12 cellular contexts compared by ENCODE assay signal in the genomic region with DNA sequence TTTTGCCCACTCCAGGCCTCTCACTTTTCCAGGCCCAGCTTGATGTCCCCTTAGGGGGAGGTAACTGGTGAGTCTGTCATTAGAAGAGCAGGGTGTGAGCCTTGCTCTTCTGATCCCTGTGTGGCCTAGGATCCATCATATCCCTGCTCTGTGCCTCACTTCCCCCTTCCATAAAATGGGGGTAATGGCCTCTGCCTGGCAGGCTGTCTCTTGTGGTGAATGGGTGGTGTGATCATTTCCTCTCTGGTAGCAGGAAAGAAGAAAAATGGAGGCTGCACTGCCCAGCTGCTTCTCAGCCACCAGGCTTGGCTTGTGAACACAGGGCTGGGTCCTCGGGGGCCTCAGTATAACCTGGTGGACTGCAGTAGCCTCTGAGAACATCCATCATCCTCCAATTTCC. TPM values are rescaled to one million over a fixed set of nuclear protein-coding genes. Genes with fewer than 3 reads are reported as not detected.
A peak's percentile ranks its signal among the peaks of the same experiment; 100 is the strongest.
DNase-seq lines count a peak whose midpoint lies in the region; ATAC-seq and TF ChIP-seq lines count a peak whose summit lies in the region.
"Had no signal": no experiment of that assay in that cellular context is flagged by ENCODE, and none has a peak within 500 bp of the region (broad histone marks: within the 10 kb centered on the region; RNA-seq: fewer than 3 reads in every experiment).

No MANE protein-coding gene starts in this region.

- H3K4me1 ChIP-seq in colonic mucosa: no peaks in the 10 kb centered on the region

- H3K27me3 Mint-ChIP-seq in natural killer cell treated with Interleukin-12 subunit alpha and Interleukin-12 subunit beta and Interleukin-15 and Interleukin-18, amount 100 ng/mL, for 72 hours: peaks cover 0 to 2% of the 10 kb centered on the region in 2 donors
- H3K27me3 Mint-ChIP-seq in natural killer cell (ENCODE audit: low read depth in 2 of 2): no peaks in the 10 kb centered on the region
- peaks cover 7% of the 10 kb centered on the region for H3K27me3 Mint-ChIP-seq in nephron progenitor cell (ENCODE audit: low read depth, poor library complexity)
- H3K27me3 Mint-ChIP-seq in stimulated activated naive CD8-positive, alpha-beta T cell treated with anti-CD3 and anti-CD28 coated beads, Interleukin-15, amount 100 ng/mL, for 72 hours: peaks cover 17% of the 10 kb centered on the region

- H3K4me3 Mint-ChIP-seq in natural killer cell treated with Interleukin-12 subunit alpha and Interleukin-12 subunit beta and Interleukin-15 and Interleukin-18, amount 100 ng/mL, for 72 hours: no peak overlapping the region
- no peak overlapping the region for H3K4me3 Mint-ChIP-seq in natural killer cell
- H3K4me3 Mint-ChIP-seq in nephron progenitor cell: peak overlapping the region; percentile 80
- no peak overlapping the region for H3K4me3 Mint-ChIP-seq in stimulated activated naive CD8-positive, alpha-beta T cell treated with anti-CD3 and anti-CD28 coated beads, Interleukin-15, amount 100 ng/mL, for 72 hours
- H3K4me3 Mint-ChIP-seq: CD8-positive, alpha-beta T cell had no signal

- peak overlapping the region in 1 of 2 donors; percentile 42 for H3K9ac ChIP-seq in colonic mucosa (ENCODE audit: low read depth in 2 of 2, low read length in 2 of 2)

- no peaks in the 10 kb centered on the region for H3K9me3 ChIP-seq in colonic mucosa
- H3K9me3 ChIP-seq: body of pancreas had no signal

- TF ChIP-seq CTCF in natural killer cell (IDR thresholded peaks at IDR 0.05): no peak
- TF ChIP-seq CTCF in colonic mucosa (IDR thresholded peaks at IDR 0.05): no peak
- no peak for TF ChIP-seq CTCF in nephron progenitor cell (IDR thresholded peaks at IDR 0.05)

- no peaks in the 10 kb centered on the region for H3K9me3 Mint-ChIP-seq in natural killer cell treated with Interleukin-12 subunit alpha and Interleukin-12 subunit beta and Interleukin-15 and Interleukin-18, amount 100 ng/mL, for 72 hours
- H3K9me3 Mint-ChIP-seq in natural killer cell: no peaks in the 10 kb centered on the region
- H3K9me3 Mint-ChIP-seq in nephron progenitor cell: no peaks in the 10 kb centered on the region
- H3K9me3 Mint-ChIP-seq in stimulated activated naive CD8-positive, alpha-beta T cell treated with anti-CD3 and anti-CD28 coated beads, Interleukin-15, amount 100 ng/mL, for 72 hours: no peaks in the 10 kb centered on the region
- H3K9me3 Mint-ChIP-seq: CD8-positive, alpha-beta T cell had no signal

- intact Hi-C loops in natural killer cell (cut with micrococcal nuclease) (no loop called here), colonic mucosa (cut with DNase I) (no loop called here)

- H3K27ac Mint-ChIP-seq in natural killer cell treated with Interleukin-12 subunit alpha and Interleukin-12 subunit beta and Interleukin-15 and Interleukin-18, amount 100 ng/mL, for 72 hours: peak overlapping the region; percentile 19 to 66
- H3K27ac Mint-ChIP-seq in natural killer cell (peak overlapping the region in 1 of 2 donors; percentile 84), nephron progenitor cell (peak overlapping the region; percentile 97)
- peak overlapping the region in 1 of 2 donors; percentile 24 for H3K27ac Mint-ChIP-seq in stimulated activated naive CD8-positive, alpha-beta T cell treated with anti-CD3 and anti-CD28 coated beads, Interleukin-15, amount 100 ng/mL, for 72 hours
- H3K27ac Mint-ChIP-seq: CD8-positive, alpha-beta T cell had no signal

- no peak overlapping the region for H3K4me3 ChIP-seq in colonic mucosa
- H3K4me3 ChIP-seq: body of pancreas had no signal

- ATAC-seq in natural killer cell treated with Interleukin-12 subunit alpha and Interleukin-12 subunit beta and Interleukin-15 and Interleukin-18, amount 100 ng/mL, for 72 hours: no peak
- ATAC-seq in natural killer cell (no peak), HG03097 (IDR thresholded peaks at IDR 0.05; ENCODE audit: low FRiP score, unreplicated experiment) (no peak)
- ATAC-seq in stimulated activated naive CD8-positive, alpha-beta T cell treated with anti-CD3 and anti-CD28 coated beads, Interleukin-15, amount 100 ng/mL, for 72 hours: no peak
- ATAC-seq: body of pancreas; CD8-positive, alpha-beta T cell had no signal

- H3K36me3 Mint-ChIP-seq in natural killer cell treated with Interleukin-12 subunit alpha and Interleukin-12 subunit beta and Interleukin-15 and Interleukin-18, amount 100 ng/mL, for 72 hours: no peaks in the 10 kb centered on the region
- H3K36me3 Mint-ChIP-seq in natural killer cell (no peaks in the 10 kb centered on the region), nephron progenitor cell (ENCODE audit: low read depth) (peaks cover 17% of the 10 kb centered on the region)
- H3K36me3 Mint-ChIP-seq: CD8-positive, alpha-beta T cell had no signal

- no peaks in the 10 kb centered on the region for H3K36me3 ChIP-seq in colonic mucosa

- no peak for DNase-seq in natural killer cell treated with Interleukin-12 subunit alpha and Interleukin-12 subunit beta and Interleukin-15 and Interleukin-18, amount 100 ng/mL, for 72 hours (ENCODE audit: low spot score)
- DNase-seq in natural killer cell (no peak), colonic mucosa (no peak), nephron progenitor cell (no peak), GM19240 (ENCODE audit: insufficient read length, low spot score) (no peak)
- no peak for DNase-seq in stimulated activated naive CD8-positive, alpha-beta T cell treated with anti-CD3 and anti-CD28 coated beads, Interleukin-15, amount 100 ng/mL, for 72 hours
- no peak for DNase-seq in activated CD4-positive, alpha-beta T cell treated with anti-CD3 and anti-CD28 coated beads, Interleukin-2, amount 50 U/mL, for 4 hours
- DNase-seq: activated CD4-positive, CD25-positive, alpha-beta regulatory T cell treated with anti-CD3 and anti-CD28 coated beads, Interleukin-2, amount 50 U/mL, for 72 hours; body of pancreas; CD8-positive, alpha-beta T cell; NCI-H446 treated with DMSO at 0.1 percent for 48 hours had no signal

- peak overlapping the region; percentile 34 for H3K27ac ChIP-seq in colonic mucosa

- peaks cover 8 to 19% of the 10 kb centered on the region in 2 donors for H3K4me1 Mint-ChIP-seq in natural killer cell treated with Interleukin-12 subunit alpha and Interleukin-12 subunit beta and Interleukin-15 and Interleukin-18, amount 100 ng/mL, for 72 hours (ENCODE audit: low read depth in 2 of 2)
- H3K4me1 Mint-ChIP-seq in natural killer cell (peaks cover 16 to 22% of the 10 kb centered on the region in 2 donors), nephron progenitor cell (peaks cover 80% of the 10 kb centered on the region)
- peaks cover 14% of the 10 kb centered on the region for H3K4me1 Mint-ChIP-seq in stimulated activated naive CD8-positive, alpha-beta T cell treated with anti-CD3 and anti-CD28 coated beads, Interleukin-15, amount 100 ng/mL, for 72 hours

- no peaks in the 10 kb centered on the region for H3K27me3 ChIP-seq in colonic mucosa
- H3K27me3 ChIP-seq: body of pancreas had no signal

RNA-seq across cellular contexts. Expression of gene ARHGEF17, which starts 5.6 kb away (rescaled TPM):
- total RNA-seq in natural killer cell treated with Interleukin-12 subunit alpha and Interleukin-12 subunit beta and Interleukin-15 and Interleukin-18, amount 100 ng/mL, for 72 hours: under 1 TPM in 1 of 2 donors, not detected in 1; 0.95 TPM
- total RNA-seq in natural killer cell (under 1 TPM; 0.02 to 0.88 (median 0.50) TPM), colonic mucosa (10 to 100 TPM in 1 of 2 donors, 1 to 10 TPM in 1; 8.6 to 13.4 TPM)

RNA-seq across cellular contexts. Expression of gene P2RY6, which starts 41.5 kb away (rescaled TPM):
- not detected for total RNA-seq in natural killer cell treated with Interleukin-12 subunit alpha and Interleukin-12 subunit beta and Interleukin-15 and Interleukin-18, amount 100 ng/mL, for 72 hours
- total RNA-seq in natural killer cell (under 1 TPM in 2 of 3 donors, not detected in 1; 0.24 to 0.40 TPM), colonic mucosa (1 to 10 TPM in 1 of 2 donors, under 1 TPM in 1; 0.91 to 1.4 TPM)
- total RNA-seq: body of pancreas; CD8-positive, alpha-beta T cell had no signal

Comparison
In these comparisons a context has a peak if more than half of its experiments do, and no peak if none do; other contexts are left out.
1. RNA of gene ARHGEF17, which starts 5.6 kb away (total RNA-seq): 8.6 to 13.4 TPM in colonic mucosa; 0.95 TPM in natural killer cell treated with Interleukin-12 subunit alpha and Interleukin-12 subunit beta and Interleukin-15 and Interleukin-18, amount 100 ng/mL, for 72 hours and 0.02 to 0.88 TPM in natural killer cell; every median in the first group is over 4 times any median in the second.